Comparison of ENCODE assay signal across 25 cellular contexts in the genomic region with DNA sequence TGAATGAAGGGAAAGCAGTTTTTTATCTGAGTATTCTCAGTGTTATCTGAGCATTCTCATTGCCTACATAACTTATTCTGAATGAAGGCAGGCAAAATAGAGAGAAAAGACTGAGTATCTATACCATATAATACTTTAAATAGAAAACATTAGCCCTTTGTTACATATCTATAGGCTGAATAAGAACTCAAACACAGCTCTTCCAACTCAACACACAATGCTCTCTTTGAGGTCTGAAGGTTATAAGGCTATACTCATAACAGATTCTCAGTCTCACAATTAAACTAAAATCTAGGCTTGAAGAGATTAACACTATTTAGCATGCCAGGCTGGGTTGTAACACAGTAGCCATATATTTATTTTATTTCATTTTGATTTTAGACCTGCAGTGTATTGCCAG. TPM values are rescaled to one million over a fixed set of nuclear protein-coding genes. Genes with fewer than 3 reads are reported as not detected.
DNase-seq lines count a peak whose midpoint lies in the region; ATAC-seq, FAIRE-seq and TF ChIP-seq lines count a peak whose summit lies in the region.
"Had no signal": no experiment of that assay in that cellular context is flagged by ENCODE, and none has a peak within 500 bp of the region (broad histone marks: within the 10 kb centered on the region; RNA-seq: fewer than 3 reads in every experiment).

No MANE protein-coding gene starts in this region.

- H3K4me3 Mint-ChIP-seq in GM23338 (no peak overlapping the region), neural crest cell (peak overlapping the region; percentile 66)
- H3K4me3 Mint-ChIP-seq: CD14-positive monocyte; CD4-positive, alpha-beta T cell; CD8-positive, alpha-beta memory T cell had no signal

- H3K4me3 ChIP-seq in GM23338 (no peak overlapping the region), GM12878 (no peak overlapping the region)
- H3K4me3 ChIP-seq: A549; BLaER1 treated with 17β-estradiol and CSF1 and Interleukin-3, amounts not matched to agents 10 nM and 100 nM had no signal

- H3K27me3 Mint-ChIP-seq in GM23338 (ENCODE audit: insufficient read depth, low read depth, poor library complexity): no peaks in the 10 kb centered on the region
- no peaks in the 10 kb centered on the region for H3K27me3 Mint-ChIP-seq in neural crest cell (ENCODE audit: low read depth)
- H3K27me3 Mint-ChIP-seq: CD4-positive, alpha-beta T cell; CD8-positive, alpha-beta memory T cell had no signal

- H3K9ac ChIP-seq in GM12878 (ENCODE audit: control insufficient read depth, insufficient read depth, low read length): no peak overlapping the region
- H3K9ac ChIP-seq: BLaER1 treated with 17β-estradiol and CSF1 and Interleukin-3, amounts not matched to agents 10 nM and 100 nM had no signal

- no peak for TF ChIP-seq RAD21 in GM12878 (IDR thresholded peaks at IDR 0.05; ENCODE audit: insufficient read depth, low read depth, low read length)

- H3K27ac ChIP-seq in GM23338 (ENCODE audit: low read depth) (no peak overlapping the region), GM12878 (ENCODE audit: control insufficient read depth, insufficient read depth) (no peak overlapping the region), foreskin keratinocyte (no peak overlapping the region)
- H3K27ac ChIP-seq: A549; BLaER1 treated with 17β-estradiol and CSF1 and Interleukin-3, amounts not matched to agents 10 nM and 100 nM had no signal

- FAIRE-seq in GM12878 (lab: Jason Lieb, UNC): no peak
- FAIRE-seq: A549, G401.6, GM18507, H1 had no signal

- H3K4me2 ChIP-seq in GM23338 (peak overlapping the region; percentile 56), GM12878 (ENCODE audit: control insufficient read depth, insufficient read depth) (no peak overlapping the region)
- H3K4me2 ChIP-seq: A549; BLaER1 treated with 17β-estradiol and CSF1 and Interleukin-3, amounts not matched to agents 10 nM and 100 nM had no signal

- no peak for TF ChIP-seq POLR2A in GM12878 (IDR thresholded peaks at IDR 0.05; ENCODE audit: low read depth, low read length)

- H2AFZ ChIP-seq in GM23338 (peak overlapping the region; percentile 18; the same call in 1 of the 2 replicates), GM12878 (ENCODE audit: control insufficient read depth, low read depth, low read length) (no peak overlapping the region)

- TF ChIP-seq EP300 in GM12878 (IDR thresholded peaks at IDR 0.05; ENCODE audit: borderline replicate concordance in 1 of 2, control insufficient read depth in 1 of 2, low read depth in 2 of 2, low read length in 2 of 2): no peak

- RAD21 ChIA-PET in GM12878 (lab: Charles Lee; ENCODE audit: unreplicated experiment): no interaction called here

- H3K4me1 ChIP-seq in GM23338 (ENCODE audit: insufficient read depth): peaks cover 17% of the 10 kb centered on the region; the same call in 1 of the 2 replicates
- no peaks in the 10 kb centered on the region for H3K4me1 ChIP-seq in GM12878 (ENCODE audit: control insufficient read depth, insufficient read depth, low read length)
- no peaks in the 10 kb centered on the region for H3K4me1 ChIP-seq in foreskin keratinocyte
- H3K4me1 ChIP-seq: A549, Caco-2 had no signal

- TF ChIP-seq CTCF in GM23338 (conservative IDR thresholded peaks at IDR 0.05; ENCODE audit: low read depth in 2 of 2) (no peak), GM12878 (IDR thresholded peaks at IDR 0.05 in 2 of 3, conservative IDR thresholded peaks at IDR 0.05 in 1 of 3; ENCODE audit: control insufficient read depth in 2 of 3, extremely low read depth in 1 of 3, insufficient read depth in 1 of 3, low read depth in 3 of 3, low read length in 3 of 3) (no peak), neural crest cell (conservative IDR thresholded peaks at IDR 0.05) (no peak), foreskin keratinocyte (conservative IDR thresholded peaks at IDR 0.05) (no peak)

- no peak for DNase-seq in GM23338 (ENCODE audit: low spot score)
- DNase-seq in OCI-M1 (lab: John Stamatoyannopoulos, UW): peak; percentile 36
- DNase-seq in GM12878 (ENCODE audit: low read depth, low spot score): no peak
- no peak for DNase-seq in neural crest cell (ENCODE audit: low read depth, low spot score)
- no peak for DNase-seq in occipital lobe (lab: John Stamatoyannopoulos, UW)
- DNase-seq in COLO668 (lab: John Stamatoyannopoulos, UW; ENCODE audit: unreplicated experiment): no peak
- no peak for DNase-seq in OCI-M2 (lab: John Stamatoyannopoulos, UW; ENCODE audit: unreplicated experiment)
- no peak for DNase-seq in foreskin keratinocyte
- DNase-seq: 8988T; ACHN; AML-193; BE2C; Caco-2; CD4-positive, alpha-beta T cell; CD8-positive, alpha-beta memory T cell; DMS153; DND-41; H7; HCEC 1CT had no signal

- SMC1A ChIA-PET in GM12878 (lab: Charles Lee; ENCODE audit: uncharacterized antibody, unreplicated experiment): no interaction called here

- H3K9me3 Mint-ChIP-seq in GM23338 (peaks cover 10% of the 10 kb centered on the region), neural crest cell (peaks cover 24% of the 10 kb centered on the region)

- H3K27ac Mint-ChIP-seq in GM23338: no peak overlapping the region
- H3K27ac Mint-ChIP-seq in neural crest cell (ENCODE audit: unreplicated experiment): no peak overlapping the region
- H3K27ac Mint-ChIP-seq: CD14-positive monocyte; CD4-positive, alpha-beta T cell; CD8-positive, alpha-beta memory T cell had no signal

- no peaks in the 10 kb centered on the region for H3K36me3 ChIP-seq in GM23338 (ENCODE audit: insufficient read depth)
- no peaks in the 10 kb centered on the region for H3K36me3 ChIP-seq in GM12878 (ENCODE audit: control insufficient read depth in 2 of 2, insufficient read depth in 2 of 2, low read length in 1 of 2)
- H3K36me3 ChIP-seq: BE2C; BLaER1 treated with 17β-estradiol and CSF1 and Interleukin-3, amounts not matched to agents 10 nM and 100 nM had no signal

- H3K4me1 Mint-ChIP-seq in GM23338 (peaks cover 4% of the 10 kb centered on the region; the same call in 2 of the 3 replicates), neural crest cell (peaks cover 17% of the 10 kb centered on the region)
- H3K4me1 Mint-ChIP-seq: CD14-positive monocyte; CD8-positive, alpha-beta memory T cell had no signal

- POLR2A ChIA-PET in GM12878 (lab: Charles Lee): no interaction called here

- no peaks in the 10 kb centered on the region for H3F3A ChIP-seq in GM23338 (replicated peaks; ENCODE audit: low read depth)

- H3K36me3 Mint-ChIP-seq in GM23338 (ENCODE audit: low read depth) (peaks cover 9% of the 10 kb centered on the region; the same call in 1 of the 3 replicates), neural crest cell (ENCODE audit: low read depth) (peaks cover 17% of the 10 kb centered on the region)
- H3K36me3 Mint-ChIP-seq: CD14-positive monocyte; CD8-positive, alpha-beta memory T cell had no signal

- H4K20me1 ChIP-seq in GM23338 (replicated peaks; ENCODE audit: insufficient read depth) (no peaks in the 10 kb centered on the region), GM12878 (ENCODE audit: control insufficient read depth, insufficient read depth) (no peaks in the 10 kb centered on the region)
- H4K20me1 ChIP-seq: BLaER1 treated with 17β-estradiol and CSF1 and Interleukin-3, amounts not matched to agents 10 nM and 100 nM had no signal

- ATAC-seq in GM23338 (no peak), GM12878 (peak; percentile 43; the same call in 2 of the 3 replicates), foreskin keratinocyte (no peak)
- ATAC-seq: A549 had no signal

- H3K79me2 ChIP-seq in GM23338 (replicated peaks; ENCODE audit: insufficient read depth) (no peaks in the 10 kb centered on the region), GM12878 (ENCODE audit: control insufficient read depth, insufficient read depth, low read length) (no peaks in the 10 kb centered on the region)

- H3K9me3 ChIP-seq in GM12878 (replicated peaks; ENCODE audit: control insufficient read depth, insufficient read depth, low read length): no peaks in the 10 kb centered on the region
- H3K9me3 ChIP-seq: A549; BE2C; BLaER1 treated with 17β-estradiol and CSF1 and Interleukin-3, amounts not matched to agents 10 nM and 100 nM; Caco-2 had no signal

- BruUV-seq in GM12878 (replicated peaks; lab: Mats Ljungman, UMichigan): no TSS peak

- H3K27me3 ChIP-seq in GM23338 (ENCODE audit: insufficient read depth) (no peaks in the 10 kb centered on the region), GM12878 (replicated peaks in 1 of 2; ENCODE audit: control insufficient read depth in 2 of 2, insufficient read depth in 2 of 2, low read length in 1 of 2) (no peaks in the 10 kb centered on the region), foreskin keratinocyte (no peaks in the 10 kb centered on the region)
- H3K27me3 ChIP-seq: BE2C; BLaER1 treated with 17β-estradiol and CSF1 and Interleukin-3, amounts not matched to agents 10 nM and 100 nM had no signal

- in situ Hi-C loops in GM12878 (cut with MboI): no loop called here

- intact Hi-C loops in GM12878 (cut with micrococcal nuclease; ENCODE audit: unreplicated experiment): no loop called here

- peaks cover 3% of the 10 kb centered on the region; the same call in 1 of the 2 replicates for H3K9me2 ChIP-seq in GM23338 (ENCODE audit: insufficient read depth)

- CTCF ChIA-PET in GM12878 (lab: Yijun Ruan, JAX): no interaction called here

TF ChIP-seq in GM23338, 12 proteins besides CTCF, POLR2A, EP300 and RAD21 (continues in another document):
- TF ChIP-seq CREB1 (CRISPR knock-in tag; IDR thresholded peaks at IDR 0.05; ENCODE audit: low read depth): no peak

TF ChIP-seq in GM12878, 131 proteins besides CTCF, POLR2A, EP300 and RAD21 (continues in another document):
- TF ChIP-seq ASH2L (IDR thresholded peaks at IDR 0.05; ENCODE audit: borderline replicate concordance, low read depth): no peak

RNA-seq across cellular contexts. Expression of gene EYS, which starts 56.9 kb away (rescaled TPM):
- 0.38 TPM in 1 of 2 replicates, not detected in the other for total RNA-seq in GM23338 (2014; rRNA removed; shearing (Covaris generic))
- 0.35 and 0.52 TPM in 2 replicates for polyA plus RNA-seq in GM23338 (2016; fragmentation: Nextera tagmentation; extraction: Ambion mirVana)
- total RNA-seq in GM12878 (2013; cell fraction: nucleolus; rRNA removed): 0.07 and 0.10 TPM in 2 replicates
- total RNA-seq in GM12878 (2014; rRNA removed): under 0.01 and 0.11 TPM in 2 replicates
- under 0.01 TPM in 2 replicates for total RNA-seq in GM12878 (2014; rRNA removed; fragmentation: Illumina TruSeq; extraction: Trizol)
- total RNA-seq in GM12878 (2021): not detected in 2 replicates
- 0.05 TPM for polyA plus RNA-seq in GM12878 (2011; ENCODE audit: low read depth)
- polyA plus RNA-seq in GM12878 (2011; rRNA removed): 0.01 TPM in 2 replicates
- polyA plus RNA-seq in GM12878 (2011; cell fraction: cytosol; rRNA removed): not detected in 2 replicates
- polyA plus RNA-seq in GM12878 (2011; cell fraction: nucleus; rRNA removed): 0.01 TPM in 1 of 2 replicates, not detected in the other
- polyA plus RNA-seq in GM12878 (2012): 0.07 and 0.09 TPM in 2 replicates
- 0.01 TPM in 1 of 2 replicates, not detected in the other for polyA plus RNA-seq in GM12878 (2014; fragmentation: Illumina TruSeq; extraction: Trizol)
- under 1 TPM; 0.02 to 0.08 TPM for polyA plus RNA-seq in GM12878 (2014; fragmentation: Nextera tagmentation; extraction: Ambion mirVana)
- 0.01 and 0.03 TPM in 2 replicates for polyA plus RNA-seq in GM12878 (2014; rRNA removed)
- polyA plus RNA-seq in GM12878 (2016; fragmentation: Nextera tagmentation; extraction: Ambion mirVana): under 1 TPM; 0.09 to 0.14 TPM
- polyA minus RNA-seq in GM12878 (2011; rRNA and poly(A)+ RNA removed): 0.10 and 0.22 TPM in 2 replicates
- not detected in 2 replicates for polyA minus RNA-seq in GM12878 (2011; cell fraction: cytosol; rRNA and poly(A)+ RNA removed)
- 0.29 and 0.36 TPM in 2 replicates for polyA minus RNA-seq in GM12878 (2011; cell fraction: nucleus; rRNA and poly(A)+ RNA removed)
- 0.40 and 0.48 TPM in 2 replicates for total RNA-seq in neural crest cell
- 0.78 TPM for total RNA-seq in occipital lobe
- 0.07 and 0.14 TPM in 2 replicates for total RNA-seq in foreskin keratinocyte
- 0.03 and 0.12 TPM in 2 replicates for polyA plus RNA-seq in foreskin keratinocyte
- total RNA-seq: Caco-2; CD4-positive, alpha-beta T cell; CD8-positive, alpha-beta memory T cell had no signal
- polyA plus RNA-seq: CD8-positive, alpha-beta memory T cell had no signal
